ENCODE assay signal across 8 cellular contexts in genomic region chr7:100482728-100483100, GRCh38. TPM values are rescaled to one million over a fixed set of nuclear protein-coding genes. Genes with fewer than 3 reads are reported as not detected.
DNase-seq lines count a peak whose midpoint lies in the region; ATAC-seq and TF ChIP-seq lines count a peak whose summit lies in the region.

No MANE protein-coding gene starts in this region.

- peaks cover 5% of the 10 kb centered on the region for H3K36me3 Mint-ChIP-seq in nephron progenitor cell (ENCODE audit: low read depth)

- H3K9me2 ChIP-seq in MM.1S (replicated peaks; ENCODE audit: insufficient read depth, low read length), result no peaks in the 10 kb centered on the region

- H3K79me2 ChIP-seq in MM.1S (ENCODE audit: low read length), result peaks cover 13% of the 10 kb centered on the region

- H3K4me3 ChIP-seq in BE2C (ENCODE audit: low read depth, low read length) (peak overlapping the region; percentile 57), MM.1S (ENCODE audit: low read length) (peak overlapping the region; percentile 85), dorsolateral prefrontal cortex (peak overlapping the region; percentile 42 to 82 (median 66))

- H3K9me3 ChIP-seq in BE2C, result no peaks in the 10 kb centered on the region
- no peaks in the 10 kb centered on the region for H3K9me3 ChIP-seq in MM.1S (replicated peaks; ENCODE audit: insufficient read depth, low read length)

- TF ChIP-seq CTCF in BE2C (IDR thresholded peaks at IDR 0.05; ENCODE audit: low read depth, low read length) (no peak), MM.1S (IDR thresholded peaks at IDR 0.05; ENCODE audit: low read length) (no peak), dorsolateral prefrontal cortex (IDR thresholded peaks at IDR 0.05 in 54 of 56, conservative IDR thresholded peaks at IDR 0.05 in 2 of 56; ENCODE audit: low read depth in 1 of 56, partially characterized antibody in 56 of 56) (no peak), nephron progenitor cell (IDR thresholded peaks at IDR 0.05) (no peak)

- ATAC-seq in GM18520 (IDR thresholded peaks at IDR 0.05; ENCODE audit: unreplicated experiment) (no peak), HG02885 (IDR thresholded peaks at IDR 0.05; ENCODE audit: poor library complexity, unreplicated experiment) (no peak)

- no peaks in the 10 kb centered on the region for H3K9me3 Mint-ChIP-seq in nephron progenitor cell

- H3K27ac ChIP-seq in MM.1S (ENCODE audit: low read length) (no peak overlapping the region), dorsolateral prefrontal cortex (peak overlapping the region in 52 of 59 donors; percentile 14 to 90 (median 78))

- no peaks in the 10 kb centered on the region for H3K36me3 ChIP-seq in BE2C
- H3K36me3 ChIP-seq in MM.1S (replicated peaks; ENCODE audit: insufficient read depth, low read length), result no peaks in the 10 kb centered on the region

- H3K4me2 ChIP-seq in MM.1S (ENCODE audit: low read depth, low read length), result peak overlapping the region; percentile 99

- peaks cover 3% of the 10 kb centered on the region; the same call in 1 of the 2 replicates for H3F3A ChIP-seq in MM.1S (ENCODE audit: insufficient read depth, low read length)

- peak overlapping the region; percentile 90 for H2AFZ ChIP-seq in MM.1S (ENCODE audit: low read length)

- DNase-seq in BE2C (no peak), MM.1S (no peak), dorsolateral prefrontal cortex (no peak), nephron progenitor cell (no peak), SKM-1 treated with dmso at 0.1 percent for 144 hours (lab: John Stamatoyannopoulos, UW; ENCODE audit: unreplicated experiment) (no peak), anterior cingulate cortex (lab: John Stamatoyannopoulos, UW) (no peak)

- H3K4me1 ChIP-seq in BE2C (peaks cover 17% of the 10 kb centered on the region), MM.1S (ENCODE audit: low read length) (peaks cover 6% of the 10 kb centered on the region)

- intact Hi-C loops in dorsolateral prefrontal cortex (cut with DNase I), result loop anchor here (2.0 to 10.0 kb wide), 2 partner anchors 14 to 372 kb away; partner anchors contain the start of gene SLC12A9 (in 1 of the 2)

- H3K27me3 Mint-ChIP-seq in nephron progenitor cell (ENCODE audit: low read depth, poor library complexity), result peaks cover 16% of the 10 kb centered on the region

- peaks cover 63% of the 10 kb centered on the region for H3K4me1 Mint-ChIP-seq in nephron progenitor cell

- H3K4me3 Mint-ChIP-seq in nephron progenitor cell, result peak overlapping the region; percentile 83

- H3K27me3 ChIP-seq in BE2C (no peaks in the 10 kb centered on the region), MM.1S (replicated peaks; ENCODE audit: insufficient read depth, low read length) (peaks cover 39% of the 10 kb centered on the region), dorsolateral prefrontal cortex (no peaks in the 10 kb centered on the region)

- H4K20me1 ChIP-seq in MM.1S (ENCODE audit: insufficient read depth, low read length), result no peaks in the 10 kb centered on the region

- peak overlapping the region; percentile 17; the same call in 1 of the 2 replicates for H3K9ac ChIP-seq in MM.1S (ENCODE audit: low read length)

- no peak overlapping the region for H3K27ac Mint-ChIP-seq in nephron progenitor cell

RNA-seq across cellular contexts. Expression of gene NYAP1, which starts 1.0 kb away (rescaled TPM):
- polyA plus RNA-seq in BE2C (2012; ENCODE audit: insufficient read depth, insufficient read length, low read depth), result 24.9 TPM
- total RNA-seq in dorsolateral prefrontal cortex, result 10 to 100 TPM; 19.9 to 89.5 (median 61.4) TPM

RNA-seq across cellular contexts. Expression of gene TSC22D4, which starts 3.7 kb away (rescaled TPM):
- polyA plus RNA-seq in BE2C (2012; ENCODE audit: insufficient read depth, insufficient read length, low read depth), result 239 TPM
- total RNA-seq in dorsolateral prefrontal cortex, result 100 to 1,000 TPM; 142 to 595 (median 270) TPM

RNA-seq across cellular contexts. Expression of gene SPACDR, which starts 18.7 kb away (rescaled TPM):
- 0.45 TPM for polyA plus RNA-seq in BE2C (2012; ENCODE audit: insufficient read depth, insufficient read length, low read depth)
- total RNA-seq in dorsolateral prefrontal cortex, result 10 to 100 TPM in 34 of 120 experiments, 1 to 10 TPM in 85, not detected in 1; 1.4 to 43.4 (median 7.0) TPM

RNA-seq across cellular contexts. Expression of gene PPP1R35, which starts 46.4 kb away (rescaled TPM):
- 138 TPM for polyA plus RNA-seq in BE2C (2012; ENCODE audit: insufficient read depth, insufficient read length, low read depth)
- total RNA-seq in dorsolateral prefrontal cortex, result 10 to 100 TPM in 117 of 120 experiments, 1 to 10 TPM in 3; 6.8 to 26.4 (median 17.4) TPM

RNA-seq across cellular contexts. Expression of gene MEPCE, which starts 53.1 kb away (rescaled TPM):
- polyA plus RNA-seq in BE2C (2012; ENCODE audit: insufficient read depth, insufficient read length, low read depth), result 78.8 TPM
- total RNA-seq in dorsolateral prefrontal cortex, result 10 to 100 TPM; 29.2 to 57.4 (median 39.6) TPM
